ENCODE assay signal across 8 cellular contexts in the genomic region with DNA sequence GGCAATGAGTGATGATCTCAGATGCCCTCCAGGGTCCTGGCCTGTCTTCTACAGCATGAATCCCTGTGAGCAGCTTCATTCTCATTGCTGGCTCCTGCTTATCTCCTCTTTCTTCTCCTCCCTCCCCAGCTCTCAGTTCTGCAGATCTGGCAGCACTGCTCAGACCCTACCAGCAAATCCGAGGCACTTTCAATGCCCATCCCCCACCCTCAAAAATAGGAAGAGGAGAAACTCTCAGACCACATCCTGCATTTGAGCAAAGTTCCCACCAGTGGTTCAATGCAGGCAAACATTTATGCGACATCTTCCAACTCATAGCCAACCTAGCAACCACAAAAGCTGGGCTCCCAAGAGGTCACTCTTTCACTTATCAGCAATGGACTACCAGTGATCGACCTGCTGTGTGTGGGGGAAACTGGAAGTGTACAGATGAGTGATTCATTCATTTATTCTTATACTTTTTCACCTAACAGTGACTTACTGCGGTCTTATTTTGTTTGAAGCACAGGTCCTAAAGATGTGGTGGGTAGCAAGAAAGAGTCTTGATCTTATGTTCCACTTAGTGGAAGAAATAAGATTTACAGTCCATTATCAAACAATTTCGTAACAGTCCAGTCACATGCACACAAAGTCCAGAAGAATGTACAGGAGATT. TPM values are rescaled to one million over a fixed set of nuclear protein-coding genes. Genes with fewer than 3 reads are reported as not detected.
DNase-seq lines count a peak whose midpoint lies in the region; ATAC-seq, FAIRE-seq and TF ChIP-seq lines count a peak whose summit lies in the region.

No MANE protein-coding gene starts in this region.

- DNase-seq in AML-193 (lab: John Stamatoyannopoulos, UW): peak; percentile 76 to 77
- peak; percentile 91 for DNase-seq in OCI-M1 (lab: John Stamatoyannopoulos, UW)
- no peak for DNase-seq in H1 (ENCODE audit: low read depth in 1 of 2, low spot score in 2 of 2)
- no peak for DNase-seq in hepatic stellate cell (ENCODE audit: low spot score)
- no peak for DNase-seq in middle frontal gyrus (ENCODE audit: extremely low spot score, low spot score)
- no peak for DNase-seq in ecto neural progenitor cell (ENCODE audit: low spot score)

- no peak for TF ChIP-seq EP300 in H1 (IDR thresholded peaks at IDR 0.05; ENCODE audit: borderline replicate concordance in 1 of 2, low read depth in 2 of 2, low read length in 2 of 2)

- H4K91ac ChIP-seq in H1 (replicated peaks; ENCODE audit: insufficient read length, low read length): no peak overlapping the region

- no peak overlapping the region for H3K18ac ChIP-seq in H1 (ENCODE audit: extremely low read depth, low read length)

- no peak overlapping the region for H2BK5ac ChIP-seq in H1 (ENCODE audit: low read depth, low read length)

- H3K14ac ChIP-seq in H1 (ENCODE audit: insufficient read length): no peak overlapping the region

- no peak overlapping the region for H4K8ac ChIP-seq in H1 (ENCODE audit: extremely low read depth, insufficient read depth, low read length)

- H4K20me1 ChIP-seq in H1 (replicated peaks in 1 of 2; ENCODE audit: control insufficient read depth in 1 of 2, insufficient read depth in 2 of 2, low read length in 2 of 2): no peaks in the 10 kb centered on the region

- no peak overlapping the region for H2AFZ ChIP-seq in H1 (ENCODE audit: low read length)

- no peak for TF ChIP-seq POLR2A in H1 (IDR thresholded peaks at IDR 0.05; ENCODE audit: control extremely low read depth in 1 of 2, low read depth in 2 of 2, low read length in 2 of 2)

- no peak overlapping the region for H2BK15ac ChIP-seq in H1 (ENCODE audit: low read length)

- H3K4me3 ChIP-seq in H1 (ENCODE audit: extremely low read depth in 1 of 4, insufficient read depth in 2 of 4, low read depth in 3 of 4, low read length in 4 of 4): no peak overlapping the region

- H2BK12ac ChIP-seq in H1 (ENCODE audit: low read depth, low read length): no peak overlapping the region

- H2AK5ac ChIP-seq in H1 (ENCODE audit: low read depth, low read length): no peak overlapping the region; the same call in 1 of the 2 replicates

- no peaks in the 10 kb centered on the region for H3K27me3 ChIP-seq in H1 (replicated peaks in 1 of 4; ENCODE audit: control insufficient read depth in 3 of 4, extremely low read depth in 1 of 4, insufficient read depth in 3 of 4, low read length in 3 of 4)

- CTCF ChIA-PET in H1 (lab: Charles Lee; ENCODE audit: partially characterized antibody): interaction anchor here (0.8 to 5.4 kb wide), 7 partner anchors 26 to 207 kb away, joined by 3 to 33 read pairs (median 3); no protein-coding TSS in a partner anchor

- no peak overlapping the region for H2BK120ac ChIP-seq in H1 (replicated peaks; ENCODE audit: low read depth, low read length)

- H3K27ac ChIP-seq in H1 (ENCODE audit: low read depth, low read length): no peak overlapping the region

- H3K79me2 ChIP-seq in H1 (ENCODE audit: control insufficient read depth in 1 of 2, insufficient read depth in 2 of 2, low read length in 2 of 2): no peaks in the 10 kb centered on the region

- no peak overlapping the region for H3K56ac ChIP-seq in H1 (replicated peaks; ENCODE audit: insufficient read length, low read depth, low read length)

- no peak overlapping the region for H4K5ac ChIP-seq in H1 (ENCODE audit: insufficient read length, low read depth, low read length)

- H3K9ac ChIP-seq in H1 (replicated peaks in 1 of 4; ENCODE audit: extremely low read depth in 1 of 4, low read depth in 3 of 4, low read length in 3 of 4): no peak overlapping the region

- 86% methylated on average over 5 of the region's 5 CpGs; no CpG with 5 or more reads in 1 of the 2 experiments for WGBS in H1 (ENCODE audit: extremely low coverage in 1 of 2, insufficient coverage in 1 of 2, insufficient read length in 1 of 2, insufficient replicate concordance in 2 of 2, low coverage in 1 of 2, low lambda C conversion rate in 2 of 2, missing lambda C conversion rate in 1 of 2), 2 experiments

- no peak for TF ChIP-seq CTCF in H1 (IDR thresholded peaks at IDR 0.05; ENCODE audit: control extremely low read depth in 1 of 3, insufficient read depth in 1 of 3, low read depth in 1 of 3, low read length in 3 of 3)

- no peaks in the 10 kb centered on the region for H3K23me2 ChIP-seq in H1 (ENCODE audit: low read depth, low read length)

- H3K79me1 ChIP-seq in H1 (ENCODE audit: low read depth, low read length): no peaks in the 10 kb centered on the region

- POLR2A ChIA-PET in H1 (lab: Charles Lee; ENCODE audit: partially characterized antibody): no interaction called here

- peaks cover 0 to 8% (median under 1%) of the 10 kb centered on the region in 4 experiments; a peak in 2 of 7 replicates for H3K4me1 ChIP-seq in H1 (replicated peaks in 1 of 4; ENCODE audit: control insufficient read depth in 3 of 4, insufficient read depth in 4 of 4, low read length in 3 of 4)

- no peak for TF ChIP-seq RAD21 in H1 (IDR thresholded peaks at IDR 0.05 in 1 of 2, conservative IDR thresholded peaks at IDR 0.05 in 1 of 2; ENCODE audit: low read depth in 2 of 2, low read length in 2 of 2)

- H3K23ac ChIP-seq in H1 (ENCODE audit: insufficient read length): no peak overlapping the region

- ATAC-seq in GM18519 (IDR thresholded peaks at IDR 0.05; ENCODE audit: low FRiP score, unreplicated experiment) (peak; percentile 48), HG02943 (IDR thresholded peaks at IDR 0.05; ENCODE audit: low read depth, unreplicated experiment) (peak; percentile 43)

- no peak for FAIRE-seq in H1 (lab: Jason Lieb, UNC)

- H2BK20ac ChIP-seq in H1 (ENCODE audit: low read length): 0 out of 2 replicates have a peak overlapping the region, but pooled peaks have one; percentile 8

- H3K36me3 ChIP-seq in H1 (ENCODE audit: control insufficient read depth in 2 of 4, insufficient read depth in 4 of 4, low read length in 3 of 4): no peaks in the 10 kb centered on the region

- H3K9me3 ChIP-seq in H1 (ENCODE audit: insufficient read depth in 2 of 2, low read depth in 1 of 2, low read length in 1 of 2): no peaks in the 10 kb centered on the region

- no peak overlapping the region for H3K4me2 ChIP-seq in H1 (ENCODE audit: insufficient read depth in 1 of 2, low read depth in 2 of 2, low read length in 2 of 2)

- no peak overlapping the region for H3K4ac ChIP-seq in H1 (replicated peaks; ENCODE audit: insufficient read length, low read depth, low read length)

TF ChIP-seq in H1, 55 proteins besides CTCF, POLR2A, EP300 and RAD21 (continues in another document):
- TF ChIP-seq EZH2 (IDR thresholded peaks at IDR 0.05; ENCODE audit: low read depth, low read length, severe bottlenecking): no peak

RNA-seq across cellular contexts. Expression of a gene that starts 5.8 kb away (rescaled TPM):
- total RNA-seq in H1 (2021; fragmentation: NEBNext Ultra II Directional; extraction: Animal tissue kit (Norgen Biotek cat#: 25700)): not detected in 2 replicates
- polyA plus RNA-seq in H1 (2011; rRNA removed): not detected in 2 replicates
- not detected for polyA plus RNA-seq in H1 (2011; cell fraction: cytosol; rRNA removed)
- not detected for polyA plus RNA-seq in H1 (2011; cell fraction: nucleus; rRNA removed)
- polyA plus RNA-seq in H1 (2012, experiment 1 of 2): not detected in 4 replicates
- not detected for polyA plus RNA-seq in H1 (2012, experiment 2 of 2)
- polyA plus RNA-seq in H1 (2013, experiment 1 of 2): not detected
- polyA plus RNA-seq in H1 (2013, experiment 2 of 2): 0.04 TPM
- polyA minus RNA-seq in H1 (2011; rRNA and poly(A)+ RNA removed): not detected in 2 replicates
- not detected for polyA minus RNA-seq in H1 (2011; cell fraction: cytosol; rRNA and poly(A)+ RNA removed)
- polyA minus RNA-seq in H1 (2011; cell fraction: nucleus; rRNA and poly(A)+ RNA removed): not detected

RNA-seq across cellular contexts. Expression of a gene that starts 21.3 kb away (rescaled TPM):
- total RNA-seq in H1 (2021; fragmentation: NEBNext Ultra II Directional; extraction: Animal tissue kit (Norgen Biotek cat#: 25700)): 0.57 and 0.58 TPM in 2 replicates
- 1.4 and 1.6 TPM in 2 replicates for polyA plus RNA-seq in H1 (2011; rRNA removed)
- polyA plus RNA-seq in H1 (2011; cell fraction: cytosol; rRNA removed): 1.8 TPM
- 2.8 TPM for polyA plus RNA-seq in H1 (2011; cell fraction: nucleus; rRNA removed)
- 0.84 to 2.4 TPM (median 1.3 TPM) in 4 replicates for polyA plus RNA-seq in H1 (2012, experiment 1 of 2)
- polyA plus RNA-seq in H1 (2012, experiment 2 of 2): 1.4 TPM
- polyA plus RNA-seq in H1 (2013, experiment 1 of 2): 0.47 TPM
- polyA plus RNA-seq in H1 (2013, experiment 2 of 2): 0.48 TPM
- 2.6 and 3.0 TPM in 2 replicates for polyA minus RNA-seq in H1 (2011; rRNA and poly(A)+ RNA removed)
- polyA minus RNA-seq in H1 (2011; cell fraction: cytosol; rRNA and poly(A)+ RNA removed): 1.5 TPM
- polyA minus RNA-seq in H1 (2011; cell fraction: nucleus; rRNA and poly(A)+ RNA removed): 4.1 TPM

Comparison
In these comparisons a context has a peak if more than half of its experiments do, and no peak if none do; other contexts are left out.
1. DNase-seq: peak in AML-193 (2 of 2) and OCI-M1 (single experiment); none in H1 (0 of 2), hepatic stellate cell (single experiment), middle frontal gyrus (single experiment) and ecto neural progenitor cell (single experiment).